2 cellular contexts compared by ENCODE assay signal in the genomic region with DNA sequence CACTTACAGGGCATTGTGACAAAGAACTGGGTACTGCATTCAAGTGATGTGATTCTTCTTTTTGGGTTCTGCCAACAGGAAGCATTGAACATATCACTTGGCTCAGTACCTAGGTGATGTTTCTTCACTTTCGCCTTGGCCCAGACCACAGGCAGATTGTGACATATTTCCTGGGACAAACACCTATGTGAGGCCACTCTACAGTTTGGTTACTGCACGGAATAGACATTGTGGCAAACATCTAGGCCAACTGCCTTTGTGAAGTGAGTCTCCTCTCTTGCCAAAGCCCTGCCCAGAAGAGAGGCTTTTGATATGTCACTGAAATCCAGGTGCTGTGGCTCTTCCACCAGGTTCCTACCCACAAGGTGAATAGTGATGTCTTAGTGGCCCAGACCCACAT. TPM values are rescaled to one million over a fixed set of nuclear protein-coding genes. Genes with fewer than 3 reads are reported as not detected.
"Had no signal": no experiment of that assay in that cellular context is flagged by ENCODE, and none has a peak within 500 bp of the region (broad histone marks: within the 10 kb centered on the region; RNA-seq: fewer than 3 reads in every experiment).

No MANE protein-coding gene starts in this region.

RNA-seq across cellular contexts. Expression of a gene that starts 14.4 kb away (rescaled TPM):
- total RNA-seq: G401, GM12878 had no signal
